In genomic region chr3:120147072-120147871, GRCh38 we compare ENCODE assay signal across 8 cellular contexts. TPM values are rescaled to one million over a fixed set of nuclear protein-coding genes. Genes with fewer than 3 reads are reported as not detected.
A peak's percentile ranks its signal among the peaks of the same experiment; 100 is the strongest.
DNase-seq lines count a peak whose midpoint lies in the region; ATAC-seq and TF ChIP-seq lines count a peak whose summit lies in the region.

No MANE protein-coding gene starts in this region.

- H3K4me3 Mint-ChIP-seq in natural killer cell, result no peak overlapping the region
- H3K4me3 Mint-ChIP-seq in natural killer cell treated with Interleukin-12 subunit alpha and Interleukin-12 subunit beta and Interleukin-15 and Interleukin-18, amount 100 ng/mL, for 72 hours, result no peak overlapping the region

- no peaks in the 10 kb centered on the region for H3K36me3 Mint-ChIP-seq in natural killer cell
- no peaks in the 10 kb centered on the region for H3K36me3 Mint-ChIP-seq in natural killer cell treated with Interleukin-12 subunit alpha and Interleukin-12 subunit beta and Interleukin-15 and Interleukin-18, amount 100 ng/mL, for 72 hours
- no peaks in the 10 kb centered on the region for H3K36me3 Mint-ChIP-seq in activated naive CD4-positive, alpha-beta T cell treated with anti-CD3 and anti-CD28 coated beads, Interleukin-2, amount 50 U/mL, for 72 hours

- peak in 2 of 3 donors; percentile 64 to 75 for ATAC-seq in natural killer cell
- ATAC-seq in natural killer cell treated with Interleukin-12 subunit alpha and Interleukin-12 subunit beta and Interleukin-15 and Interleukin-18, amount 100 ng/mL, for 72 hours, result no peak
- ATAC-seq in activated naive CD4-positive, alpha-beta T cell treated with anti-CD3 and anti-CD28 coated beads, Interleukin-2, amount 50 U/mL, for 72 hours, result peak; percentile 42 to 45

- no peaks in the 10 kb centered on the region for H3K4me1 Mint-ChIP-seq in natural killer cell
- peaks cover 0 to 2% of the 10 kb centered on the region in 2 donors for H3K4me1 Mint-ChIP-seq in natural killer cell treated with Interleukin-12 subunit alpha and Interleukin-12 subunit beta and Interleukin-15 and Interleukin-18, amount 100 ng/mL, for 72 hours (ENCODE audit: low read depth in 2 of 2)

- intact Hi-C loops in natural killer cell (cut with micrococcal nuclease), result loop anchor here (1.0 kb wide), 2 partner anchors 255 to 326 kb away; no protein-coding TSS in a partner anchor

- H3K9me3 Mint-ChIP-seq in natural killer cell, result no peaks in the 10 kb centered on the region
- no peaks in the 10 kb centered on the region for H3K9me3 Mint-ChIP-seq in natural killer cell treated with Interleukin-12 subunit alpha and Interleukin-12 subunit beta and Interleukin-15 and Interleukin-18, amount 100 ng/mL, for 72 hours
- H3K9me3 Mint-ChIP-seq in activated naive CD4-positive, alpha-beta T cell treated with anti-CD3 and anti-CD28 coated beads, Interleukin-2, amount 50 U/mL, for 72 hours, result no peaks in the 10 kb centered on the region

- no peak for TF ChIP-seq CTCF in natural killer cell (IDR thresholded peaks at IDR 0.05)

- no peak overlapping the region for H3K27ac Mint-ChIP-seq in natural killer cell
- no peak overlapping the region for H3K27ac Mint-ChIP-seq in natural killer cell treated with Interleukin-12 subunit alpha and Interleukin-12 subunit beta and Interleukin-15 and Interleukin-18, amount 100 ng/mL, for 72 hours
- H3K27ac Mint-ChIP-seq in activated naive CD4-positive, alpha-beta T cell treated with anti-CD3 and anti-CD28 coated beads, Interleukin-2, amount 50 U/mL, for 72 hours, result peak overlapping the region in 1 of 2 donors; percentile 8

- DNase-seq in natural killer cell (no peak), NCI-H69 (lab: John Stamatoyannopoulos, UW) (peak; percentile 79), mucosa of gallbladder (ENCODE audit: low spot score) (peak; percentile 45), HCEC 1CT (no peak), GM03348 (ENCODE audit: low spot score) (no peak), SHP77 treated with DMSO at 0.1 percent for 48 hours (lab: John Stamatoyannopoulos, UW) (no peak)
- no peak for DNase-seq in natural killer cell treated with Interleukin-12 subunit alpha and Interleukin-12 subunit beta and Interleukin-15 and Interleukin-18, amount 100 ng/mL, for 72 hours (ENCODE audit: low spot score)
- peak in 1 of 2 donors; percentile 15 for DNase-seq in activated naive CD4-positive, alpha-beta T cell treated with anti-CD3 and anti-CD28 coated beads, Interleukin-2, amount 50 U/mL, for 72 hours (ENCODE audit: low spot score in 2 of 2)

- H3K27me3 Mint-ChIP-seq in natural killer cell (ENCODE audit: low read depth in 2 of 2), result no peaks in the 10 kb centered on the region
- H3K27me3 Mint-ChIP-seq in natural killer cell treated with Interleukin-12 subunit alpha and Interleukin-12 subunit beta and Interleukin-15 and Interleukin-18, amount 100 ng/mL, for 72 hours, result peaks cover 0 to 3% of the 10 kb centered on the region in 2 donors

RNA-seq across cellular contexts. Expression of gene GSK3B, which starts 53.0 kb away (rescaled TPM):
- total RNA-seq in natural killer cell (10 to 100 TPM; 61.3 to 67.0 (median 62.7) TPM), mucosa of gallbladder (44.7 TPM)
- total RNA-seq in natural killer cell treated with Interleukin-12 subunit alpha and Interleukin-12 subunit beta and Interleukin-15 and Interleukin-18, amount 100 ng/mL, for 72 hours, result 10 to 100 TPM; 43.9 to 44.3 TPM
- total RNA-seq in activated naive CD4-positive, alpha-beta T cell treated with anti-CD3 and anti-CD28 coated beads, Interleukin-2, amount 50 U/mL, for 72 hours, result 10 to 100 TPM; 26.3 to 44.2 TPM

Comparison
In these comparisons a context has a peak if more than half of its experiments do, and no peak if none do; other contexts are left out.
1. ATAC-seq: peak in natural killer cell (2 of 3) and activated naive CD4-positive, alpha-beta T cell treated with anti-CD3 and anti-CD28 coated beads, Interleukin-2, amount 50 U/mL, for 72 hours (2 of 2); none in natural killer cell treated with Interleukin-12 subunit alpha and Interleukin-12 subunit beta and Interleukin-15 and Interleukin-18, amount 100 ng/mL, for 72 hours (0 of 2).
2. DNase-seq: peak in NCI-H69 (single experiment) and mucosa of gallbladder (single experiment); none in natural killer cell (single experiment), natural killer cell treated with Interleukin-12 subunit alpha and Interleukin-12 subunit beta and Interleukin-15 and Interleukin-18, amount 100 ng/mL, for 72 hours (single experiment), HCEC 1CT (single experiment), GM03348 (single experiment) and SHP77 treated with DMSO at 0.1 percent for 48 hours (single experiment).